In the genomic region with DNA sequence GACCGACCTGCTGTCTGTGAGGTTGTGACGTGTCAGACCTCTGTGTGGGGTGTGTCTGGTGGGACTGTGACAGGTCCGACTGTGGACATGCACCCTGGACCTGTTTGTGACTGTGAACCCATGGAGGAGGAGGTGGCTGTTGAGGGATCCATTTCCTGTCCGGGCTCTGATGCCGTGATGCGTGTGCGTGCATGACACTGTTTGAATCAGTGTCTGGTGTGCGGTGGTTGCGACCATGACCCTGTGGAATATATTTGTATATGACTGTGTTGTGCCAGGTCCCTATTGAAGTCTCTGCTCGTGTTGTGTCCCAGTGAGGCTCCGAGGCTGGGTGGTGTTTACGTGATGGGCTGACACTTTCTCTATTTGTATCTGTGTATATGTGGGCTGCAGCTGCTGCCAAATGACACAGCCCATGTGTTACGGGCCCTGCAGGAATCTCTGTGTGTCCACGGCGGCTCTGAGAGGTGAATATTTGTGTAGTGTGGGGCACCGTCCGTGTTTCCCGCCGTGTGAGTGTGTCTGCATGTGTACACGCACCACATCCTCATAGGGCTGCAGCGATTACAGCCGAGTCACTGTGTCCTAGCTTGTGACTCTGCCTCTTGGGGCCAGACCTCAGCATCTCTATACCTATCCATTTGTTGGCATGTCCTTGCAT, we compare ENCODE assay signal across 9 cellular contexts. TPM values are rescaled to one million over a fixed set of nuclear protein-coding genes. Genes with fewer than 3 reads are reported as not detected.
DNase-seq lines count a peak whose midpoint lies in the region; ATAC-seq, FAIRE-seq and TF ChIP-seq lines count a peak whose summit lies in the region.
"Had no signal": no experiment of that assay in that cellular context is flagged by ENCODE, and none has a peak within 500 bp of the region (broad histone marks: within the 10 kb centered on the region; RNA-seq: fewer than 3 reads in every experiment).

No MANE protein-coding gene starts in this region.

- H3K4me3 ChIP-seq in endothelial cell of umbilical vein (replicated peaks in 1 of 3; ENCODE audit: insufficient read depth in 1 of 3, low read depth in 1 of 3, low read length in 3 of 3): no peak overlapping the region
- peak overlapping the region in 2 of 3 donors; percentile 49 to 63 for H3K4me3 ChIP-seq in skeletal muscle tissue (ENCODE audit: low read length in 3 of 3)

- BruUV-seq in endothelial cell of umbilical vein (replicated peaks; lab: Mats Ljungman, UMichigan): no TSS peak

- no peaks in the 10 kb centered on the region for H3K27me3 ChIP-seq in endothelial cell of umbilical vein (ENCODE audit: control insufficient read depth in 2 of 2, insufficient read depth in 2 of 2, low read length in 2 of 2)
- H3K27me3 ChIP-seq in skeletal muscle tissue (ENCODE audit: control insufficient read depth in 3 of 3, insufficient read depth in 3 of 3, low read length in 3 of 3): no peaks in the 10 kb centered on the region

- peaks cover 55% of the 10 kb centered on the region for H3K4me1 ChIP-seq in endothelial cell of umbilical vein (ENCODE audit: control insufficient read depth, extremely low read depth, insufficient read depth, low read length)
- peaks cover 51 to 58% (median 58%) of the 10 kb centered on the region in 3 donors for H3K4me1 ChIP-seq in skeletal muscle tissue (ENCODE audit: control insufficient read depth in 3 of 3, insufficient read depth in 3 of 3, low read length in 3 of 3)

- TF ChIP-seq POLR2A in endothelial cell of umbilical vein (IDR thresholded peaks at IDR 0.05; ENCODE audit: low read depth, low read length): peak; percentile 74

- POLR2A ChIA-PET in RWPE1 (lab: Yijun Ruan, JAX; ENCODE audit: low non-redundant PET): interaction anchor here (1.3 kb wide), 1 partner anchor 23 kb away, joined by 7 read pairs; no protein-coding TSS in a partner anchor
- POLR2A ChIA-PET in endothelial cell of umbilical vein (lab: Charles Lee): no interaction called here

- TF ChIP-seq CTCF in RWPE1 (conservative IDR thresholded peaks at IDR 0.05; ENCODE audit: low read depth): no peak
- TF ChIP-seq CTCF in endothelial cell of umbilical vein (IDR thresholded peaks at IDR 0.05; ENCODE audit: extremely low read depth in 1 of 2, insufficient read depth in 1 of 2, low read depth in 1 of 2, low read length in 2 of 2): no peak

- H3K36me3 ChIP-seq in endothelial cell of umbilical vein (ENCODE audit: control insufficient read depth in 2 of 2, extremely low read depth in 1 of 2, insufficient read depth in 2 of 2, low read length in 2 of 2) (peaks cover 8 to 34% of the 10 kb centered on the region in 2 experiments), skeletal muscle tissue (ENCODE audit: control insufficient read depth in 3 of 3, insufficient read depth in 3 of 3, low read length in 3 of 3) (peaks cover 6 to 12% (median 8%) of the 10 kb centered on the region in 3 donors)

- H3K9me1 ChIP-seq in endothelial cell of umbilical vein (replicated peaks; ENCODE audit: control insufficient read depth, extremely low read depth, insufficient read depth, low read length): no peaks in the 10 kb centered on the region

- H3K27ac ChIP-seq in RWPE1 (peak overlapping the region; percentile 97), endothelial cell of umbilical vein (ENCODE audit: insufficient read depth, low read depth, low read length) (peak overlapping the region; percentile 100), skeletal muscle tissue (ENCODE audit: low read depth, low read length) (peak overlapping the region; percentile 63)

- CTCF ChIA-PET in RWPE1 (lab: Yijun Ruan, JAX) (interaction anchor here (0.5 to 0.7 kb wide), 2 partner anchors 27 to 37 kb away, joined by 3 read pairs; no protein-coding TSS in a partner anchor), endothelial cell of umbilical vein (lab: Charles Lee) (interaction anchor here (0.8 to 3.1 kb wide), 6 partner anchors 18 to 242 kb away, joined by 3 to 28 read pairs (median 4); a partner anchor contains a TSS)

- H3K9ac ChIP-seq in endothelial cell of umbilical vein (replicated peaks; ENCODE audit: extremely low read depth, insufficient read depth, low read length) (peak overlapping the region; percentile 65), skeletal muscle tissue (ENCODE audit: low read depth in 1 of 3, low read length in 3 of 3) (peak overlapping the region; percentile 37 to 74 (median 65))

- peak; percentile 12 for ATAC-seq in GM21390 (IDR thresholded peaks at IDR 0.05; ENCODE audit: unreplicated experiment)
- no peak for ATAC-seq in GM18870 (IDR thresholded peaks at IDR 0.05; ENCODE audit: unreplicated experiment)

- peak; percentile 43 for DNase-seq in Ammon's horn (ENCODE audit: low spot score)
- DNase-seq in RWPE1 (ENCODE audit: low spot score): no peak
- peak; percentile 54 for DNase-seq in endothelial cell of umbilical vein (ENCODE audit: low read depth, low spot score)
- no peak for DNase-seq in DMS79 (lab: John Stamatoyannopoulos, UW)
- DNase-seq in KG1 (lab: John Stamatoyannopoulos, UW): no peak

- H2AFZ ChIP-seq in endothelial cell of umbilical vein (ENCODE audit: low read depth, low read length): no peak overlapping the region

- intact Hi-C loops in endothelial cell of umbilical vein (cut with micrococcal nuclease): no loop called here

- dilution Hi-C loops in endothelial cell of umbilical vein (cut with MboI; ENCODE audit: extremely low pct_ligation_motif_present, low sequenced_read_pairs): no loop called here

- H3K9me3 ChIP-seq in endothelial cell of umbilical vein (replicated peaks; ENCODE audit: control insufficient read depth, insufficient read depth, low read length) (no peaks in the 10 kb centered on the region), skeletal muscle tissue (ENCODE audit: control insufficient read depth in 3 of 3, low read length in 3 of 3) (no peaks in the 10 kb centered on the region)

- peak; percentile 50 for FAIRE-seq in endothelial cell of umbilical vein (lab: Jason Lieb, UNC)
- FAIRE-seq: colon had no signal

- H3K79me2 ChIP-seq in endothelial cell of umbilical vein (ENCODE audit: control insufficient read depth, insufficient read depth, low read length): peaks cover 12% of the 10 kb centered on the region

- peak overlapping the region; percentile 1 for H3K4me2 ChIP-seq in endothelial cell of umbilical vein (ENCODE audit: insufficient read depth, low read length)

- H4K20me1 ChIP-seq in endothelial cell of umbilical vein (replicated peaks; ENCODE audit: control insufficient read depth, extremely low read depth, insufficient read depth, low read length): no peaks in the 10 kb centered on the region

TF ChIP-seq in endothelial cell of umbilical vein, 7 proteins besides CTCF, POLR2A, EP300 and RAD21:
- no peak for TF ChIP-seq FOS (IDR thresholded peaks at IDR 0.05; ENCODE audit: borderline replicate concordance, insufficient read depth, low read length)
- peak; percentile 13 for TF ChIP-seq POLR2AphosphoS5 (IDR thresholded peaks at IDR 0.05; ENCODE audit: insufficient read depth, low read depth, low read length)

RNA-seq across cellular contexts. Expression of a gene that starts 18.3 kb away (rescaled TPM):
- total RNA-seq in endothelial cell of umbilical vein (24.2 and 27.2 TPM in 2 replicates), skeletal muscle tissue (8.9 TPM)
- polyA plus RNA-seq in endothelial cell of umbilical vein: 19.7 and 20.7 TPM in 2 replicates
- 11.1 and 12.9 TPM in 2 replicates for polyA plus RNA-seq in endothelial cell of umbilical vein (2011; cell fraction: cytosol; rRNA removed)
- polyA plus RNA-seq in endothelial cell of umbilical vein (2011; cell fraction: nucleus; rRNA removed): 13.2 TPM in 2 replicates
- 16.7 and 18.4 TPM in 2 replicates for polyA plus RNA-seq in endothelial cell of umbilical vein (2012)
- 16.3 and 20.4 TPM in 2 replicates for polyA minus RNA-seq in endothelial cell of umbilical vein
- polyA minus RNA-seq in endothelial cell of umbilical vein (2011; cell fraction: cytosol; rRNA and poly(A)+ RNA removed): 7.8 TPM
- polyA minus RNA-seq in endothelial cell of umbilical vein (2011; cell fraction: nucleus; rRNA and poly(A)+ RNA removed): 13.1 and 19.1 TPM in 2 replicates

RNA-seq across cellular contexts. Expression of a gene that starts 25.4 kb away (rescaled TPM):
- total RNA-seq in endothelial cell of umbilical vein (250 and 294 TPM in 2 replicates), skeletal muscle tissue (3.1 TPM)
- 57.7 and 64.4 TPM in 2 replicates for polyA plus RNA-seq in endothelial cell of umbilical vein
- polyA plus RNA-seq in endothelial cell of umbilical vein (2011; cell fraction: cytosol; rRNA removed): 45.5 and 55.4 TPM in 2 replicates
- polyA plus RNA-seq in endothelial cell of umbilical vein (2011; cell fraction: nucleus; rRNA removed): 60.3 and 98.2 TPM in 2 replicates
- polyA plus RNA-seq in endothelial cell of umbilical vein (2012): 156 and 226 TPM in 2 replicates
- polyA minus RNA-seq in endothelial cell of umbilical vein: 39.1 and 71.3 TPM in 2 replicates
- 4.2 TPM for polyA minus RNA-seq in endothelial cell of umbilical vein (2011; cell fraction: cytosol; rRNA and poly(A)+ RNA removed)
- polyA minus RNA-seq in endothelial cell of umbilical vein (2011; cell fraction: nucleus; rRNA and poly(A)+ RNA removed): 35.5 and 47.3 TPM in 2 replicates

RNA-seq across cellular contexts. Expression of a gene that starts 35.7 kb away (rescaled TPM):
- total RNA-seq in endothelial cell of umbilical vein: 12.2 and 13.6 TPM in 2 replicates
- 23.9 and 28.4 TPM in 2 replicates for polyA plus RNA-seq in endothelial cell of umbilical vein
- polyA plus RNA-seq in endothelial cell of umbilical vein (2011; cell fraction: cytosol; rRNA removed): 14.7 and 16.7 TPM in 2 replicates
- polyA plus RNA-seq in endothelial cell of umbilical vein (2011; cell fraction: nucleus; rRNA removed): 8.2 and 9.1 TPM in 2 replicates
- polyA plus RNA-seq in endothelial cell of umbilical vein (2012): 8.9 and 13.5 TPM in 2 replicates
- polyA minus RNA-seq in endothelial cell of umbilical vein: 3.0 and 3.8 TPM in 2 replicates
- 2.3 TPM for polyA minus RNA-seq in endothelial cell of umbilical vein (2011; cell fraction: cytosol; rRNA and poly(A)+ RNA removed)
- 2.4 and 2.6 TPM in 2 replicates for polyA minus RNA-seq in endothelial cell of umbilical vein (2011; cell fraction: nucleus; rRNA and poly(A)+ RNA removed)
- total RNA-seq in skeletal muscle tissue: 2.1 TPM

RNA-seq across cellular contexts. Expression of a gene that starts 48.0 kb away (rescaled TPM):
- total RNA-seq in endothelial cell of umbilical vein: 13.2 and 15.8 TPM in 2 replicates
- 9.0 and 12.0 TPM in 2 replicates for polyA plus RNA-seq in endothelial cell of umbilical vein
- 6.5 and 6.9 TPM in 2 replicates for polyA plus RNA-seq in endothelial cell of umbilical vein (2011; cell fraction: cytosol; rRNA removed)
- 23.0 and 25.8 TPM in 2 replicates for polyA plus RNA-seq in endothelial cell of umbilical vein (2011; cell fraction: nucleus; rRNA removed)
- polyA plus RNA-seq in endothelial cell of umbilical vein (2012): 9.3 and 18.2 TPM in 2 replicates
- polyA minus RNA-seq in endothelial cell of umbilical vein: 5.6 and 11.3 TPM in 2 replicates
- polyA minus RNA-seq in endothelial cell of umbilical vein (2011; cell fraction: cytosol; rRNA and poly(A)+ RNA removed): not detected
- polyA minus RNA-seq in endothelial cell of umbilical vein (2011; cell fraction: nucleus; rRNA and poly(A)+ RNA removed): 10.9 and 15.4 TPM in 2 replicates
- 2.1 TPM for total RNA-seq in skeletal muscle tissue

Comparison
In these comparisons a context has a peak if more than half of its experiments do, and no peak if none do; other contexts are left out.
1. DNase-seq: peak in Ammon's horn (single experiment) and endothelial cell of umbilical vein (single experiment); none in RWPE1 (single experiment), DMS79 (single experiment) and KG1 (single experiment).
2. H3K4me3 ChIP-seq: peak in skeletal muscle tissue (2 of 3); none in endothelial cell of umbilical vein (0 of 3).
3. RNA of a gene that starts 25.4 kb away (total RNA-seq): 250 to 294 TPM in endothelial cell of umbilical vein; 3.1 TPM in skeletal muscle tissue (single experiment); every median in the first group is over 10 times any median in the second.
4. Peak in every context shown above with its lines, with median percentiles within 50 percentile points of each other: H3K27ac ChIP-seq.